Comparison of ENCODE assay signal across 7 cellular contexts in the genomic region with DNA sequence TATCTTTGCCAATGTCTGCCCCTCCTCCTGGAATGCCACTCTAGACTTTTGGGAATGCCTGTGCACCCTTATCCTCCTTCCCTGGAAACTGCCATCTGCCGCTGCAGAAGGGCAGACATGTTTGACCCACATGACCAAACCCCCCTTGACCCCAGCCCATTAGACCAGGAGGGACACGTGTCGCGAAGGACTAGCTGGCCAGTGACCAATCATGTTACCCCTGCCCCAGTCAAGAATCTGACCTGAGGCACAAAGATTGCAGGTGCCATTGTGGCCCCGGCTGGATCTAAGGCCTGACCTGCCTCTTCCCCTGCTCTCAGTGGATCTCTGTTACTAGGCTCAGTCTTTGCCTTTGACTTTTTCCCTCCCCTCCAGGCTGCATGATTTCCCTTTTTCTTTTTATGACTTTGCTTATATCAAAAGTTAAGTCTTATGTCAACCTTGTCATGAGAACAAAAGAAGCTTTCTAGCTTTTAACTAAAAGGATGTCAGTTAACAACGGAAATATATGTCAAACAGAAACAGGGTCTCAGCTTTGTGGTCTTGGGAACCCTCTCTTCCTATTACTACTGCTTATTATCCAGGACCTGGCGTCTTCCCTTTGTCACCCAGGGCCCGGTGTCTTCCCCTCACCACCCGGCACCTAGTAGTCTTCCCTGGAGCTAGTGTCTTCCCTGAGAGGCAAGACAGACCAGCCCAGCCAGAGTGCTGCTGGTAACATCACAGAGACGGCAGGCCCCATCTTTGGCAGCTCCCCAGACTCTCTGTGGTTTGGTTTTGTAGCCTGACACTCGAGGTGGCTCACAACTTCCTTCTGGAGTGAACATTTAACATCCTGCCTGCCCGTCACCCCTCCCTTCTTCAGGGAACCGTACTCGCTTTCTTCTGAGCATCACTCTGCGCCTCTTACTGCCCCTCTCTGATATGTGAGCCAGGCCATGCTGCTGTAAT.
DNase-seq lines count a peak whose midpoint lies in the region; ATAC-seq and TF ChIP-seq lines count a peak whose summit lies in the region.

No MANE protein-coding gene starts in this region.

- H3K4me2 ChIP-seq in KMS-11, result peak overlapping the region; percentile 78

- H3K4me3 ChIP-seq in KMS-11 (IDR thresholded peaks at IDR 0.05; ENCODE audit: insufficient read depth, low read depth, low read length) (no peak overlapping the region), skin epidermis (no peak overlapping the region)

- no peaks in the 10 kb centered on the region for H3K36me3 ChIP-seq in KMS-11 (ENCODE audit: insufficient read depth)

- DNase-seq in activated CD4-positive, alpha-beta T cell treated with anti-CD3 and anti-CD28 coated beads, Interleukin-2, amount 50 U/mL, for 24 hours (ENCODE audit: low read depth in 1 of 2, low spot score in 1 of 2), result peak; percentile 33 to 68
- peak; percentile 33 for DNase-seq in effector CD8-positive, alpha-beta T cell (lab: John Stamatoyannopoulos, UW)
- no peak for DNase-seq in NCI-H1092 (lab: John Stamatoyannopoulos, UW)
- no peak for DNase-seq in RKO (ENCODE audit: low spot score)

- H4K20me1 ChIP-seq in KMS-11 (ENCODE audit: insufficient read depth), result no peaks in the 10 kb centered on the region

- no peaks in the 10 kb centered on the region for H3K79me2 ChIP-seq in KMS-11 (ENCODE audit: insufficient read depth, low read depth)

- H3K4me1 ChIP-seq in KMS-11 (ENCODE audit: low read depth, poor library complexity, severe bottlenecking), result peaks cover 66% of the 10 kb centered on the region

- ATAC-seq in GM21381 (IDR thresholded peaks at IDR 0.05; ENCODE audit: unreplicated experiment), result peak; percentile 67

- TF ChIP-seq CTCF in KMS-11 (conservative IDR thresholded peaks at IDR 0.05; ENCODE audit: low read depth, low read length), result no peak

- H3K27ac ChIP-seq in KMS-11 (peak overlapping the region; percentile 70), skin epidermis (peak overlapping the region in 19 of 21 experiments; percentile 4 to 93 (median 60))

- peak overlapping the region; percentile 52 for H2AFZ ChIP-seq in KMS-11 (ENCODE audit: low read depth)

- peak overlapping the region; percentile 46; the same call in 1 of the 2 replicates for H3K9ac ChIP-seq in KMS-11

- H3K27me3 ChIP-seq in KMS-11 (ENCODE audit: insufficient read depth, low read depth), result no peaks in the 10 kb centered on the region

Comparison
In these comparisons a context has a peak if more than half of its experiments do, and no peak if none do; other contexts are left out.
1. DNase-seq: peak in activated CD4-positive, alpha-beta T cell treated with anti-CD3 and anti-CD28 coated beads, Interleukin-2, amount 50 U/mL, for 24 hours (2 of 2) and effector CD8-positive, alpha-beta T cell (single experiment); none in NCI-H1092 (single experiment) and RKO (single experiment).